In the genomic region with DNA sequence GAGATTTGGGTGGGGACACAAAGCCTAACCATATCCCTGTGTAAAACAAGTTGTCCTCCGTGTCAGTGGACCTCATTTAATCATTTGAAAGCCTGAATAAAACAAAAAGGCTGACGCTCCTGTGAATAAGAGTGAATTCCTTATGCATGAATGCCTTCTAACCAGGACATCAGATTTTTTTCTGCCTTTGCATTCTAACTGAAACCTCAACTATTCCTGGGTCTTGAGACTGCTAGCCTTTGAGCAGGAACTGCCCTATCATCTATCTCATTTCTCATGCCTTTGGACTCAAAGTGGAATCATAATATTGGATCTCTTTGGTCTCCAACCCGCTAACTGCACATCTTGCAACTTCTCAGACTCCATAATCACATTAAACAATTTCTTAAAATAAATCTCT, we compare ENCODE assay signal across 30 cellular contexts.
DNase-seq lines count a peak whose midpoint lies in the region; ATAC-seq and TF ChIP-seq lines count a peak whose summit lies in the region.
"Had no signal": no experiment of that assay in that cellular context is flagged by ENCODE, and none has a peak within 500 bp of the region (broad histone marks: within the 10 kb centered on the region; RNA-seq: fewer than 3 reads in every experiment).

No MANE protein-coding gene starts in this region.

- H3K27ac ChIP-seq in GM23338 (ENCODE audit: low read depth) (no peak overlapping the region), breast epithelium (no peak overlapping the region)
- H3K27ac ChIP-seq: adrenal gland, cardiac muscle cell, heart right ventricle, KMS-11, psoas muscle, sigmoid colon, transverse colon had no signal

- H3K27ac Mint-ChIP-seq in GM23338 = no peak overlapping the region
- H3K27ac Mint-ChIP-seq: activated CD8-positive, alpha-beta memory T cell treated with anti-CD3 and anti-CD28 coated beads, Interleukin-2, amount 10 ng/mL, durations not matched to agents 7 days and 5 days; natural killer cell; stimulated activated memory B cell treated with anti-CD40 and anti-IgM and Interleukin-4, amounts not matched to agents 10 μg/mL and 1 μg/mL and 100 μg/mL, for 72 hours; T-helper 1 cell treated with Interleukin-12 subunit alpha and Interleukin-12 subunit beta and Interleukin-4 antibody, amounts not matched to agents 30 μg/mL and 1 μg/mL, for 36 hours had no signal

- H3K27me3 ChIP-seq in GM23338 (ENCODE audit: insufficient read depth) (no peaks in the 10 kb centered on the region), breast epithelium (no peaks in the 10 kb centered on the region)
- H3K27me3 ChIP-seq: adrenal gland, cardiac muscle cell, heart right ventricle, sigmoid colon, transverse colon had no signal

- DNase-seq in GM23338 (ENCODE audit: low spot score) = peak; percentile 1
- DNase-seq in astrocyte of the hippocampus (ENCODE audit: low read depth, low spot score) = peak; percentile 86
- peak; percentile 24 for DNase-seq in glomerular visceral epithelial cell (ENCODE audit: extremely low spot score)
- peak; percentile 13 for DNase-seq in skeletal muscle cell (ENCODE audit: low read depth)
- no peak for DNase-seq in NCI-H446 treated with DMSO at 0.1 percent for 48 hours (lab: John Stamatoyannopoulos, UW)
- no peak for DNase-seq in breast epithelium (ENCODE audit: low spot score in 2 of 2)
- no peak for DNase-seq in activated naive CD4-positive, alpha-beta T cell treated with Interleukin-2 at 50 U/mL for 16 hours
- DNase-seq: activated CD8-positive, alpha-beta memory T cell treated with anti-CD3 and anti-CD28 coated beads, Interleukin-2, amount 10 ng/mL, durations not matched to agents 7 days and 5 days; activated T-cell treated with anti-CD3 and anti-CD28 coated beads, Interleukin-2, amount 50 U/mL, for 4 hours; adrenal gland; C1 segment of cervical spinal cord; COR-L47; cortex of kidney; DMS53; foreskin melanocyte; heart right ventricle; natural killer cell; NCI-H1417; NCI-H2029; NCI-H69; PC-3; psoas muscle; sigmoid colon; transverse colon had no signal

- H3F3A ChIP-seq in GM23338 (replicated peaks; ENCODE audit: low read depth) = no peaks in the 10 kb centered on the region

- no peaks in the 10 kb centered on the region for H3K36me3 ChIP-seq in GM23338 (ENCODE audit: insufficient read depth)
- H3K36me3 ChIP-seq in breast epithelium = no peaks in the 10 kb centered on the region
- H3K36me3 ChIP-seq: adrenal gland, cardiac muscle cell, heart right ventricle, sigmoid colon, transverse colon had no signal

- peaks cover 7 to 12% of the 10 kb centered on the region in 2 donors for H3K9me3 ChIP-seq in breast epithelium
- H3K9me3 ChIP-seq: transverse colon had no signal

- intact Hi-C loops in breast epithelium (cut with DNase I; ENCODE audit: low total_unique reads) = no loop called here

- peaks cover 3% of the 10 kb centered on the region; the same call in 2 of the 3 replicates for H3K36me3 Mint-ChIP-seq in GM23338 (ENCODE audit: low read depth)
- H3K36me3 Mint-ChIP-seq: activated CD8-positive, alpha-beta memory T cell treated with anti-CD3 and anti-CD28 coated beads, Interleukin-2, amount 10 ng/mL, durations not matched to agents 7 days and 5 days; natural killer cell; stimulated activated memory B cell treated with anti-CD40 and anti-IgM and Interleukin-4, amounts not matched to agents 10 μg/mL and 1 μg/mL and 100 μg/mL, for 72 hours had no signal

- H3K9me3 Mint-ChIP-seq in GM23338 = peaks cover 21% of the 10 kb centered on the region

- ATAC-seq in GM23338 (no peak), HG02588 (IDR thresholded peaks at IDR 0.05; ENCODE audit: unreplicated experiment) (no peak)
- ATAC-seq: activated CD8-positive, alpha-beta memory T cell treated with anti-CD3 and anti-CD28 coated beads, Interleukin-2, amount 10 ng/mL, durations not matched to agents 7 days and 5 days; activated T-cell treated with anti-CD3 and anti-CD28 coated beads, Interleukin-2, amount 50 U/mL, for 4 hours; heart right ventricle; natural killer cell; PC-3; psoas muscle; stimulated activated memory B cell treated with anti-CD40 and anti-IgM and Interleukin-4, amounts not matched to agents 10 μg/mL and 1 μg/mL and 100 μg/mL, for 72 hours had no signal

- no peaks in the 10 kb centered on the region for H3K79me2 ChIP-seq in GM23338 (replicated peaks; ENCODE audit: insufficient read depth)

- 0 out of 3 replicates have a peak, but pooled peaks cover 4% of the 10 kb centered on the region for H3K4me1 Mint-ChIP-seq in GM23338
- H3K4me1 Mint-ChIP-seq: activated CD8-positive, alpha-beta memory T cell treated with anti-CD3 and anti-CD28 coated beads, Interleukin-2, amount 10 ng/mL, durations not matched to agents 7 days and 5 days had no signal

- no peaks in the 10 kb centered on the region for H3K27me3 Mint-ChIP-seq in GM23338 (ENCODE audit: insufficient read depth, low read depth, poor library complexity)
- H3K27me3 Mint-ChIP-seq: activated CD8-positive, alpha-beta memory T cell treated with anti-CD3 and anti-CD28 coated beads, Interleukin-2, amount 10 ng/mL, durations not matched to agents 7 days and 5 days; stimulated activated memory B cell treated with anti-CD40 and anti-IgM and Interleukin-4, amounts not matched to agents 10 μg/mL and 1 μg/mL and 100 μg/mL, for 72 hours had no signal

- peak overlapping the region; percentile 74 for H2AFZ ChIP-seq in GM23338

- no peak for TF ChIP-seq POLR2A in breast epithelium (IDR thresholded peaks at IDR 0.05)

- H3K9me2 ChIP-seq in GM23338 (ENCODE audit: insufficient read depth) = peaks cover 8% of the 10 kb centered on the region

- no peaks in the 10 kb centered on the region for H4K20me1 ChIP-seq in GM23338 (replicated peaks; ENCODE audit: insufficient read depth)

- no peak for TF ChIP-seq CTCF in GM23338 (conservative IDR thresholded peaks at IDR 0.05; ENCODE audit: low read depth in 2 of 2)
- no peak for TF ChIP-seq CTCF in breast epithelium (IDR thresholded peaks at IDR 0.05)

- H3K4me3 Mint-ChIP-seq in GM23338 = no peak overlapping the region
- H3K4me3 Mint-ChIP-seq: activated CD8-positive, alpha-beta memory T cell treated with anti-CD3 and anti-CD28 coated beads, Interleukin-2, amount 10 ng/mL, durations not matched to agents 7 days and 5 days; activated T-cell treated with anti-CD3 and anti-CD28 coated beads, Interleukin-2, amount 50 U/mL, for 4 hours; natural killer cell; stimulated activated memory B cell treated with anti-CD40 and anti-IgM and Interleukin-4, amounts not matched to agents 10 μg/mL and 1 μg/mL and 100 μg/mL, for 72 hours; T-helper 1 cell treated with Interleukin-12 subunit alpha and Interleukin-12 subunit beta and Interleukin-4 antibody, amounts not matched to agents 30 μg/mL and 1 μg/mL, for 36 hours had no signal

- H3K4me3 ChIP-seq in GM23338 (no peak overlapping the region), skeletal muscle cell (ENCODE audit: low read depth, low read length) (no peak overlapping the region), breast epithelium (no peak overlapping the region)
- H3K4me3 ChIP-seq: adrenal gland, cardiac muscle cell, heart right ventricle, lung, psoas muscle, sigmoid colon, transverse colon had no signal

- no peak overlapping the region for H3K4me2 ChIP-seq in GM23338
- H3K4me2 ChIP-seq: KMS-11 had no signal

- H3K4me1 ChIP-seq in GM23338 (ENCODE audit: insufficient read depth) = no peaks in the 10 kb centered on the region; the same call in 1 of the 2 replicates
- no peaks in the 10 kb centered on the region for H3K4me1 ChIP-seq in breast epithelium
- H3K4me1 ChIP-seq: adrenal gland, heart right ventricle, psoas muscle, transverse colon had no signal

TF ChIP-seq in GM23338, 12 proteins besides CTCF, POLR2A, EP300 and RAD21 (continues in another document):
- no peak for TF ChIP-seq JUNB (IDR thresholded peaks at IDR 0.05; ENCODE audit: unreplicated experiment)
- TF ChIP-seq EZH2 (IDR thresholded peaks at IDR 0.05; ENCODE audit: low read depth, unreplicated experiment) = no peak
- no peak for TF ChIP-seq POLR2AphosphoS5 (IDR thresholded peaks at IDR 0.05; ENCODE audit: low read depth)
- TF ChIP-seq NANOG (IDR thresholded peaks at IDR 0.05; ENCODE audit: borderline replicate concordance) = no peak
- TF ChIP-seq ZNF331 (CRISPR knock-in tag; IDR thresholded peaks at IDR 0.05; ENCODE audit: low read depth) = no peak
- TF ChIP-seq ZNF114 (CRISPR knock-in tag; IDR thresholded peaks at IDR 0.05) = no peak
- TF ChIP-seq, protein P1, sequence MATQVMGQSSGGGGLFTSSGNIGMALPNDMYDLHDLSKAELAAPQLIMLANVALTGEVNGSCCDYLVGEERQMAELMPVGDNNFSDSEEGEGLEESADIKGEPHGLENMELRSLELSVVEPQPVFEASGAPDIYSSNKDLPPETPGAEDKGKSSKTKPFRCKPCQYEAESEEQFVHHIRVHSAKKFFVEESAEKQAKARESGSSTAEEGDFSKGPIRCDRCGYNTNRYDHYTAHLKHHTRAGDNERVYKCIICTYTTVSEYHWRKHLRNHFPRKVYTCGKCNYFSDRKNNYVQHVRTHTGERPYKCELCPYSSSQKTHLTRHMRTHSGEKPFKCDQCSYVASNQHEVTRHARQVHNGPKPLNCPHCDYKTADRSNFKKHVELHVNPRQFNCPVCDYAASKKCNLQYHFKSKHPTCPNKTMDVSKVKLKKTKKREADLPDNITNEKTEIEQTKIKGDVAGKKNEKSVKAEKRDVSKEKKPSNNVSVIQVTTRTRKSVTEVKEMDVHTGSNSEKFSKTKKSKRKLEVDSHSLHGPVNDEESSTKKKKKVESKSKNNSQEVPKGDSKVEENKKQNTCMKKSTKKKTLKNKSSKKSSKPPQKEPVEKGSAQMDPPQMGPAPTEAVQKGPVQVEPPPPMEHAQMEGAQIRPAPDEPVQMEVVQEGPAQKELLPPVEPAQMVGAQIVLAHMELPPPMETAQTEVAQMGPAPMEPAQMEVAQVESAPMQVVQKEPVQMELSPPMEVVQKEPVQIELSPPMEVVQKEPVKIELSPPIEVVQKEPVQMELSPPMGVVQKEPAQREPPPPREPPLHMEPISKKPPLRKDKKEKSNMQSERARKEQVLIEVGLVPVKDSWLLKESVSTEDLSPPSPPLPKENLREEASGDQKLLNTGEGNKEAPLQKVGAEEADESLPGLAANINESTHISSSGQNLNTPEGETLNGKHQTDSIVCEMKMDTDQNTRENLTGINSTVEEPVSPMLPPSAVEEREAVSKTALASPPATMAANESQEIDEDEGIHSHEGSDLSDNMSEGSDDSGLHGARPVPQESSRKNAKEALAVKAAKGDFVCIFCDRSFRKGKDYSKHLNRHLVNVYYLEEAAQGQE (IDR thresholded peaks at IDR 0.05; ENCODE audit: unreplicated experiment) = no peak

Comparison
In these comparisons a context has a peak if more than half of its experiments do, and no peak if none do; other contexts are left out.
1. DNase-seq: peak in GM23338 (single experiment), astrocyte of the hippocampus (single experiment), glomerular visceral epithelial cell (single experiment) and skeletal muscle cell (single experiment); none in NCI-H446 treated with DMSO at 0.1 percent for 48 hours (single experiment), breast epithelium (0 of 2) and activated naive CD4-positive, alpha-beta T cell treated with Interleukin-2 at 50 U/mL for 16 hours (single experiment).